Comparison of ENCODE assay signal across 32 cellular contexts in genomic region chr13:83740622-83741021, GRCh38.
"Had no signal": no experiment of that assay in that cellular context is flagged by ENCODE, and none has a peak within 500 bp of the region (broad histone marks: within the 10 kb centered on the region; RNA-seq: fewer than 3 reads in every experiment).

No MANE protein-coding gene starts in this region.

- H3K27ac ChIP-seq: adrenal gland, ascending aorta, body of pancreas, brain microvascular endothelial cell, breast epithelium, cardiac muscle cell had no signal

- H3K4me3 ChIP-seq: adrenal gland, ascending aorta, body of pancreas, breast epithelium, cardiac muscle cell had no signal

- H3K4me1 ChIP-seq: adrenal gland, ascending aorta, body of pancreas, breast epithelium had no signal

- H3K27me3 ChIP-seq: adrenal gland, ascending aorta, body of pancreas, brain microvascular endothelial cell, breast epithelium, cardiac muscle cell had no signal

- H3K36me3 ChIP-seq: adrenal gland, ascending aorta, brain microvascular endothelial cell, breast epithelium, cardiac muscle cell had no signal

- H3K9me3 ChIP-seq: adrenal gland, ascending aorta, body of pancreas, breast epithelium had no signal

- FAIRE-seq: astrocyte, bronchial epithelial cell had no signal

- DNase-seq: activated effector memory CD4-positive, alpha-beta T cell treated with anti-CD3 and anti-CD28 coated beads, Interleukin-2, amount 50 U/mL, for 16 hours; activated effector memory CD4-positive, alpha-beta T cell treated with Interleukin-2 at 50 U/mL for 16 hours; activated gamma-delta T cell; activated gamma-delta T cell treated with Interleukin-2 at 50 U/mL for 16 hours; activated naive CD4-positive, alpha-beta T cell; activated naive CD4-positive, alpha-beta T cell treated with anti-CD3 and anti-CD28 coated beads for 36 hours; activated naive CD4-positive, alpha-beta T cell treated with anti-CD3 and anti-CD28 coated beads, Interleukin-2, amount 10 ng/mL, durations not matched to agents 7 days and 5 days; activated naive CD4-positive, alpha-beta T cell treated with anti-CD3 and anti-CD28 coated beads, Interleukin-2, amount 50 U/mL, for 16 hours; activated naive CD4-positive, alpha-beta T cell treated with Interleukin-2 at 50 U/mL for 16 hours; activated naive CD8-positive, alpha-beta T cell treated with anti-CD3 and anti-CD28 coated beads for 36 hours; activated naive CD8-positive, alpha-beta T cell treated with anti-CD3 and anti-CD28 coated beads, Interleukin-2, amount 10 ng/mL, durations not matched to agents 7 days and 5 days; activated naive CD8-positive, alpha-beta T cell treated with anti-CD3 and anti-CD28 coated beads, Interleukin-2, amount 50 U/mL, for 24 hours; activated T-cell treated with anti-CD3 and anti-CD28 coated beads, Interleukin-2, amount 50 U/mL, for 1 hour; activated T-cell treated with anti-CD3 and anti-CD28 coated beads, Interleukin-2, amount 50 U/mL, for 24 hours; activated T-cell treated with anti-CD3 and anti-CD28 coated beads, Interleukin-2, amount 50 U/mL, for 4 hours; activated T-cell treated with anti-CD3 and anti-CD28 coated beads, Interleukin-2, amount 50 U/mL, for 48 hours; activated T-cell treated with anti-CD3 and anti-CD28 coated beads, Interleukin-2, amount 50 U/mL, for 72 hours; adrenal gland; amniotic stem cell; amygdala; anterior cingulate cortex; aorta; body of pancreas; brain microvascular endothelial cell; caudate nucleus; central memory CD4-positive, alpha-beta T cell; cerebellar nuclear complex had no signal
